In the genomic region with DNA sequence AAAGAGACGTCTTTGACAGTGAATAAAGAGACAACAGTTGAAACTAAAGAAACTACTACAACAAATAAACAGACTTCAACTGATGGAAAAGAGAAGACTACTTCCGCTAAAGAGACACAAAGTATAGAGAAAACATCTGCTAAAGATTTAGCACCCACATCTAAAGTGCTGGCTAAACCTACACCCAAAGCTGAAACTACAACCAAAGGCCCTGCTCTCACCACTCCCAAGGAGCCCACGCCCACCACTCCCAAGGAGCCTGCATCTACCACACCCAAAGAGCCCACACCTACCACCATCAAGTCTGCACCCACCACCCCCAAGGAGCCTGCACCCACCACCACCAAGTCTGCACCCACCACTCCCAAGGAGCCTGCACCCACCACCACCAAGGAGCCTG, we compare ENCODE assay signal across 13 cellular contexts. TPM values are rescaled to one million over a fixed set of nuclear protein-coding genes. Genes with fewer than 3 reads are reported as not detected.
"Had no signal": no experiment of that assay in that cellular context is flagged by ENCODE, and none has a peak within 500 bp of the region (broad histone marks: within the 10 kb centered on the region; RNA-seq: fewer than 3 reads in every experiment).

No MANE protein-coding gene starts in this region.

- DNase-seq: activated T-cell treated with anti-CD3 and anti-CD28 coated beads, Interleukin-2, amount 50 U/mL, for 48 hours; foreskin melanocyte; heart left ventricle; left colon; midbrain; naive B cell; retina; SIG-M5; stimulated activated CD4-positive, alpha-beta T cell treated with anti-CD3 and anti-CD28 coated beads, Interleukin-15, amount 100 ng/mL, for 24 hours; stimulated activated CD4-positive, alpha-beta T cell treated with anti-CD3 and anti-CD28 coated beads, Interleukin-4, amount 100 ng/mL, for 4 hours; transverse colon had no signal

- ATAC-seq: heart left ventricle, left colon had no signal

- H3K4me3 Mint-ChIP-seq: naive B cell had no signal

- H3K27me3 Mint-ChIP-seq: naive B cell had no signal

- H3K36me3 Mint-ChIP-seq: naive B cell had no signal

- H3K27ac ChIP-seq: cardiac muscle cell, heart left ventricle, neutrophil, transverse colon had no signal

- H3K9me3 Mint-ChIP-seq: naive B cell had no signal

- H3K27me3 ChIP-seq: cardiac muscle cell, heart left ventricle, neutrophil, transverse colon had no signal

- H3K9me3 ChIP-seq: heart left ventricle, neutrophil, transverse colon had no signal

RNA-seq across cellular contexts. Expression of gene PRG4, which starts 10.5 kb away (rescaled TPM):
- total RNA-seq: cardiac muscle cell, left colon had no signal
